ENCODE assay signal across 1 cellular context in the genomic region with DNA sequence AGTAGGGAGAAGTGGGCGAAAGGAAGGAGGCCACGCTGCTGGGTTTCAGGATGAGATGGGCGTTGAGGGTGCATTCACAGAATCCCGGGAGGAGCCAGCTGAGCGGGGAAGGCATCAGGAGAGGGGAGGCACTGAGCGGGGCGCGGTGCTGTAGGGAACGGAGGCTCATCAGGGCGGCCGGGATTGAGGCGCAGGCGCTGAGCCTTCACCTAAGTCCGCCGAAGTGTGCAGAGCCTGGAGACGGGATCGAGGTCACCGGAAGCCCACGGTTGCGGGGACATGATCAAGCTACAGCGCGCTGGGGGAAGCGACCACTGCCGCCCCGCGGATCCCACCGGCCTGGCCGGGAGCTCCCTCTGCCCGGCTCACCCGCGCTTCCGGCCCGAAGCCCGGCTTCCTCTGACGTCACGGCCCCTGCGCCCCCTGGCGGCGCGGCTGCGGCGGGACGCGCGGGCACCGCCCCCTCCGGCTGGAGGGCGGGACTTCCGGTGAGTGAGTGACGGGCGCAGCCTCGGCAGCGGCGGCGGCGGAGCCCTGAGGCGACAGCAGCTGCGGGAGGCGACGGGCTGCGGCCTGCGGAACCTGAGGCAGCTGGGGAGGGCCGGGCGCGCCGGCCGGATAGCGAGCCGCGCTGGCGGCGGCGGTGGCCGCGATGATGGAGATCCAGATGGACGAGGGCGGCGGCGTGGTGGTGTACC.
TF ChIP-seq lines count a peak whose summit lies in the region.

A gene with protein sequence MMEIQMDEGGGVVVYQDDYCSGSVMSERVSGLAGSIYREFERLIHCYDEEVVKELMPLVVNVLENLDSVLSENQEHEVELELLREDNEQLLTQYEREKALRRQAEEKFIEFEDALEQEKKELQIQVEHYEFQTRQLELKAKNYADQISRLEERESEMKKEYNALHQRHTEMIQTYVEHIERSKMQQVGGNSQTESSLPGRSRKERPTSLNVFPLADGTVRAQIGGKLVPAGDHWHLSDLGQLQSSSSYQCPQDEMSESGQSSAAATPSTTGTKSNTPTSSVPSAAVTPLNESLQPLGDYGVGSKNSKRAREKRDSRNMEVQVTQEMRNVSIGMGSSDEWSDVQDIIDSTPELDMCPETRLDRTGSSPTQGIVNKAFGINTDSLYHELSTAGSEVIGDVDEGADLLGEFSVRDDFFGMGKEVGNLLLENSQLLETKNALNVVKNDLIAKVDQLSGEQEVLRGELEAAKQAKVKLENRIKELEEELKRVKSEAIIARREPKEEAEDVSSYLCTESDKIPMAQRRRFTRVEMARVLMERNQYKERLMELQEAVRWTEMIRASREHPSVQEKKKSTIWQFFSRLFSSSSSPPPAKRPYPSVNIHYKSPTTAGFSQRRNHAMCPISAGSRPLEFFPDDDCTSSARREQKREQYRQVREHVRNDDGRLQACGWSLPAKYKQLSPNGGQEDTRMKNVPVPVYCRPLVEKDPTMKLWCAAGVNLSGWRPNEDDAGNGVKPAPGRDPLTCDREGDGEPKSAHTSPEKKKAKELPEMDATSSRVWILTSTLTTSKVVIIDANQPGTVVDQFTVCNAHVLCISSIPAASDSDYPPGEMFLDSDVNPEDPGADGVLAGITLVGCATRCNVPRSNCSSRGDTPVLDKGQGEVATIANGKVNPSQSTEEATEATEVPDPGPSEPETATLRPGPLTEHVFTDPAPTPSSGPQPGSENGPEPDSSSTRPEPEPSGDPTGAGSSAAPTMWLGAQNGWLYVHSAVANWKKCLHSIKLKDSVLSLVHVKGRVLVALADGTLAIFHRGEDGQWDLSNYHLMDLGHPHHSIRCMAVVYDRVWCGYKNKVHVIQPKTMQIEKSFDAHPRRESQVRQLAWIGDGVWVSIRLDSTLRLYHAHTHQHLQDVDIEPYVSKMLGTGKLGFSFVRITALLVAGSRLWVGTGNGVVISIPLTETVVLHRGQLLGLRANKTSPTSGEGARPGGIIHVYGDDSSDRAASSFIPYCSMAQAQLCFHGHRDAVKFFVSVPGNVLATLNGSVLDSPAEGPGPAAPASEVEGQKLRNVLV (N-terminal part only) (plus strand): TSS at position 508 of the 698 bp plus-strand sequence. CDS start 145 bp downstream, at position 653.

TF ChIP-seq in HepG2, 621 proteins besides CTCF, POLR2A, EP300 and RAD21 (continued from another document and continues in another):
- TF ChIP-seq, protein P1, sequence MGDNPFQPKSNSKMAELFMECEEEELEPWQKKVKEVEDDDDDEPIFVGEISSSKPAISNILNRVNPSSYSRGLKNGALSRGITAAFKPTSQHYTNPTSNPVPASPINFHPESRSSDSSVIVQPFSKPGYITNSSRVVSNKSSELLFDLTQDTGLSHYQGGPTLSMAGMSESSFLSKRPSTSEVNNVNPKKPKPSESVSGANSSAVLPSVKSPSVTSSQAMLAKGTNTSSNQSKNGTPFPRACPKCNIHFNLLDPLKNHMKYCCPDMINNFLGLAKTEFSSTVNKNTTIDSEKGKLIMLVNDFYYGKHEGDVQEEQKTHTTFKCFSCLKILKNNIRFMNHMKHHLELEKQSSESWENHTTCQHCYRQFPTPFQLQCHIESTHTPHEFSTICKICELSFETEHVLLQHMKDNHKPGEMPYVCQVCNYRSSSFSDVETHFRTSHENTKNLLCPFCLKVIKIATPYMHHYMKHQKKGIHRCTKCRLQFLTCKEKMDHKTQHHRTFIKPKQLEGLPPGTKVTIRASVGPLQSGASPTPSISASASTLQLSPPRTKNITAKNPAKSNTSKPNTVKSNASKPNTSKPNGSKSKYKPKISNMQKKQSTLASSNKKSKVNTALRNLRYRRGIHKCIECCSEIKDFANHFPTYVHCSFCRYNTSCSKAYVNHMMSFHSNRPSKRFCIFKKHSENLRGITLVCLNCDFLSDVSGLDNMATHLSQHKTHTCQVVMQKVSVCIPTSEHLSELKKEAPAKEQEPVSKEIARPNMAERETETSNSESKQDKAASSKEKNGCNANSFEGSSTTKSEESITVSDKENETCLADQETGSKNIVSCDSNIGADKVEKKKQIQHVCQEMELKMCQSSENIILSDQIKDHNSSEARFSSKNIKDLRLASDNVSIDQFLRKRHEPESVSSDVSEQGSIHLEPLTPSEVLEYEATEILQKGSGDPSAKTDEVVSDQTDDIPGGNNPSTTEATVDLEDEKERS (CRISPR knock-in tag; IDR thresholded peaks at IDR 0.05) = no peak
- TF ChIP-seq ZNF207 (IDR thresholded peaks at IDR 0.05; ENCODE audit: borderline replicate concordance) = no peak
- TF ChIP-seq TAF1 (CRISPR knock-in tag; IDR thresholded peaks at IDR 0.05) = peak; percentile 67
- TF ChIP-seq TEAD2 (CRISPR knock-in tag; IDR thresholded peaks at IDR 0.05) = no peak
- peak; percentile 77; the same call in 2 of the 3 replicates for TF ChIP-seq MXI1 (IDR thresholded peaks at IDR 0.05; ENCODE audit: borderline replicate concordance, low read depth, low read length)
- TF ChIP-seq HOXA3 (CRISPR knock-in tag; IDR thresholded peaks at IDR 0.05) = peak; percentile 99
- TF ChIP-seq ZNF569 (CRISPR knock-in tag; IDR thresholded peaks at IDR 0.05; ENCODE audit: borderline replicate concordance) = no peak
- TF ChIP-seq, protein P2, sequence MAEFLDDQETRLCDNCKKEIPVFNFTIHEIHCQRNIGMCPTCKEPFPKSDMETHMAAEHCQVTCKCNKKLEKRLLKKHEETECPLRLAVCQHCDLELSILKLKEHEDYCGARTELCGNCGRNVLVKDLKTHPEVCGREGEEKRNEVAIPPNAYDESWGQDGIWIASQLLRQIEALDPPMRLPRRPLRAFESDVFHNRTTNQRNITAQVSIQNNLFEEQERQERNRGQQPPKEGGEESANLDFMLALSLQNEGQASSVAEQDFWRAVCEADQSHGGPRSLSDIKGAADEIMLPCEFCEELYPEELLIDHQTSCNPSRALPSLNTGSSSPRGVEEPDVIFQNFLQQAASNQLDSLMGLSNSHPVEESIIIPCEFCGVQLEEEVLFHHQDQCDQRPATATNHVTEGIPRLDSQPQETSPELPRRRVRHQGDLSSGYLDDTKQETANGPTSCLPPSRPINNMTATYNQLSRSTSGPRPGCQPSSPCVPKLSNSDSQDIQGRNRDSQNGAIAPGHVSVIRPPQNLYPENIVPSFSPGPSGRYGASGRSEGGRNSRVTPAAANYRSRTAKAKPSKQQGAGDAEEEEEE (CRISPR knock-in tag; IDR thresholded peaks at IDR 0.05; ENCODE audit: borderline replicate concordance) = no peak
- no peak for TF ChIP-seq FOXK2 (IDR thresholded peaks at IDR 0.05)
- TF ChIP-seq, protein P3, sequence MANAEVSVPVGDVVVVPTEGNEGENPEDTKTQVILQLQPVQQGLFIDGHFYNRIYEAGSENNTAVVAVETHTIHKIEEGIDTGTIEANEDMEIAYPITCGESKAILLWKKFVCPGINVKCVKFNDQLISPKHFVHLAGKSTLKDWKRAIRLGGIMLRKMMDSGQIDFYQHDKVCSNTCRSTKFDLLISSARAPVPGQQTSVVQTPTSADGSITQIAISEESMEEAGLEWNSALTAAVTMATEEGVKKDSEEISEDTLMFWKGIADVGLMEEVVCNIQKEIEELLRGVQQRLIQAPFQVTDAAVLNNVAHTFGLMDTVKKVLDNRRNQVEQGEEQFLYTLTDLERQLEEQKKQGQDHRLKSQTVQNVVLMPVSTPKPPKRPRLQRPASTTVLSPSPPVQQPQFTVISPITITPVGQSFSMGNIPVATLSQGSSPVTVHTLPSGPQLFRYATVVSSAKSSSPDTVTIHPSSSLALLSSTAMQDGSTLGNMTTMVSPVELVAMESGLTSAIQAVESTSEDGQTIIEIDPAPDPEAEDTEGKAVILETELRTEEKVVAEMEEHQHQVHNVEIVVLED (CRISPR knock-in tag; IDR thresholded peaks at IDR 0.05; ENCODE audit: borderline replicate concordance) = peak; percentile 68; the same call in 1 of the 2 replicates
- TF ChIP-seq, protein P4, sequence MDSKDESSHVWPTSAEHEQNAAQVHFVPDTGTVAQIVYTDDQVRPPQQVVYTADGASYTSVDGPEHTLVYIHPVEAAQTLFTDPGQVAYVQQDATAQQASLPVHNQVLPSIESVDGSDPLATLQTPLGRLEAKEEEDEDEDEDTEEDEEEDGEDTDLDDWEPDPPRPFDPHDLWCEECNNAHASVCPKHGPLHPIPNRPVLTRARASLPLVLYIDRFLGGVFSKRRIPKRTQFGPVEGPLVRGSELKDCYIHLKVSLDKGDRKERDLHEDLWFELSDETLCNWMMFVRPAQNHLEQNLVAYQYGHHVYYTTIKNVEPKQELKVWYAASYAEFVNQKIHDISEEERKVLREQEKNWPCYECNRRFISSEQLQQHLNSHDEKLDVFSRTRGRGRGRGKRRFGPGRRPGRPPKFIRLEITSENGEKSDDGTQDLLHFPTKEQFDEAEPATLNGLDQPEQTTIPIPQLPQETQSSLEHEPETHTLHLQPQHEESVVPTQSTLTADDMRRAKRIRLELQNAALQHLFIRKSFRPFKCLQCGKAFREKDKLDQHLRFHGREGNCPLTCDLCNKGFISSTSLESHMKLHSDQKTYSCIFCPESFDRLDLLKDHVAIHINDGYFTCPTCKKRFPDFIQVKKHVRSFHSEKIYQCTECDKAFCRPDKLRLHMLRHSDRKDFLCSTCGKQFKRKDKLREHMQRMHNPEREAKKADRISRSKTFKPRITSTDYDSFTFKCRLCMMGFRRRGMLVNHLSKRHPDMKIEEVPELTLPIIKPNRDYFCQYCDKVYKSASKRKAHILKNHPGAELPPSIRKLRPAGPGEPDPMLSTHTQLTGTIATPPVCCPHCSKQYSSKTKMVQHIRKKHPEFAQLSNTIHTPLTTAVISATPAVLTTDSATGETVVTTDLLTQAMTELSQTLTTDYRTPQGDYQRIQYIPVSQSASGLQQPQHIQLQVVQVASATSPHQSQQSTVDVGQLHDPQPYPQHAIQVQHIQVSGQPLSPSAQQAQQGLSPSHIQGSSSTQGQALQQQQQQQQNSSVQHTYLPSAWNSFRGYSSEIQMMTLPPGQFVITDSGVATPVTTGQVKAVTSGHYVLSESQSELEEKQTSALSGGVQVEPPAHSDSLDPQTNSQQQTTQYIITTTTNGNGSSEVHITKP (CRISPR knock-in tag; IDR thresholded peaks at IDR 0.05; ENCODE audit: low read depth) = no peak
- TF ChIP-seq CCDC6 (CRISPR knock-in tag; IDR thresholded peaks at IDR 0.05) = peak; percentile 98
- no peak for TF ChIP-seq ELF4 (CRISPR knock-in tag; IDR thresholded peaks at IDR 0.05; ENCODE audit: borderline replicate concordance)
- TF ChIP-seq, protein P5, sequence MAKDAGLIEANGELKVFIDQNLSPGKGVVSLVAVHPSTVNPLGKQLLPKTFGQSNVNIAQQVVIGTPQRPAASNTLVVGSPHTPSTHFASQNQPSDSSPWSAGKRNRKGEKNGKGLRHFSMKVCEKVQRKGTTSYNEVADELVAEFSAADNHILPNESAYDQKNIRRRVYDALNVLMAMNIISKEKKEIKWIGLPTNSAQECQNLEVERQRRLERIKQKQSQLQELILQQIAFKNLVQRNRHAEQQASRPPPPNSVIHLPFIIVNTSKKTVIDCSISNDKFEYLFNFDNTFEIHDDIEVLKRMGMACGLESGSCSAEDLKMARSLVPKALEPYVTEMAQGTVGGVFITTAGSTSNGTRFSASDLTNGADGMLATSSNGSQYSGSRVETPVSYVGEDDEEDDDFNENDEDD (CRISPR knock-in tag; IDR thresholded peaks at IDR 0.05; ENCODE audit: borderline replicate concordance) = peak; percentile 77
- TF ChIP-seq ZNF766 (CRISPR knock-in tag; IDR thresholded peaks at IDR 0.05; ENCODE audit: borderline replicate concordance) = 0 out of 2 replicates have a peak, but pooled peaks have one; percentile 76
- no peak for TF ChIP-seq JUNB (CRISPR knock-in tag; IDR thresholded peaks at IDR 0.05; ENCODE audit: borderline replicate concordance)
- no peak for TF ChIP-seq TMF1 (CRISPR knock-in tag; IDR thresholded peaks at IDR 0.05; ENCODE audit: low read depth)
- peak; percentile 82 for TF ChIP-seq ZBTB38 (CRISPR knock-in tag; IDR thresholded peaks at IDR 0.05)
- no peak; the same call in 1 of the 2 replicates for TF ChIP-seq ZNF589 (CRISPR knock-in tag; conservative IDR thresholded peaks at IDR 0.05)
- TF ChIP-seq, protein P6, sequence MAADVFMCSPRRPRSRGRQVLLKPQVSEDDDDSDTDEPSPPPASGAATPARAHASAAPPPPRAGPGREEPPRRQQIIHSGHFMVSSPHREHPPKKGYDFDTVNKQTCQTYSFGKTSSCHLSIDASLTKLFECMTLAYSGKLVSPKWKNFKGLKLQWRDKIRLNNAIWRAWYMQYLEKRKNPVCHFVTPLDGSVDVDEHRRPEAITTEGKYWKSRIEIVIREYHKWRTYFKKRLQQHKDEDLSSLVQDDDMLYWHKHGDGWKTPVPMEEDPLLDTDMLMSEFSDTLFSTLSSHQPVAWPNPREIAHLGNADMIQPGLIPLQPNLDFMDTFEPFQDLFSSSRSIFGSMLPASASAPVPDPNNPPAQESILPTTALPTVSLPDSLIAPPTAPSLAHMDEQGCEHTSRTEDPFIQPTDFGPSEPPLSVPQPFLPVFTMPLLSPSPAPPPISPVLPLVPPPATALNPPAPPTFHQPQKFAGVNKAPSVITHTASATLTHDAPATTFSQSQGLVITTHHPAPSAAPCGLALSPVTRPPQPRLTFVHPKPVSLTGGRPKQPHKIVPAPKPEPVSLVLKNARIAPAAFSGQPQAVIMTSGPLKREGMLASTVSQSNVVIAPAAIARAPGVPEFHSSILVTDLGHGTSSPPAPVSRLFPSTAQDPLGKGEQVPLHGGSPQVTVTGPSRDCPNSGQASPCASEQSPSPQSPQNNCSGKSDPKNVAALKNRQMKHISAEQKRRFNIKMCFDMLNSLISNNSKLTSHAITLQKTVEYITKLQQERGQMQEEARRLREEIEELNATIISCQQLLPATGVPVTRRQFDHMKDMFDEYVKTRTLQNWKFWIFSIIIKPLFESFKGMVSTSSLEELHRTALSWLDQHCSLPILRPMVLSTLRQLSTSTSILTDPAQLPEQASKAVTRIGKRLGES (CRISPR knock-in tag; IDR thresholded peaks at IDR 0.05; ENCODE audit: borderline replicate concordance) = peak; percentile 69; the same call in 1 of the 2 replicates
- no peak for TF ChIP-seq PITX1 (CRISPR knock-in tag; IDR thresholded peaks at IDR 0.05)
- TF ChIP-seq HNRNPL (IDR thresholded peaks at IDR 0.05; ENCODE audit: low read depth, low read length) = 0 out of 2 replicates have a peak, but pooled peaks have one; percentile 18
- no peak for TF ChIP-seq GTF2F1 (IDR thresholded peaks at IDR 0.05; ENCODE audit: low read length)
- TF ChIP-seq ZNF354B (CRISPR knock-in tag; IDR thresholded peaks at IDR 0.05) = no peak
- TF ChIP-seq, protein P7, sequence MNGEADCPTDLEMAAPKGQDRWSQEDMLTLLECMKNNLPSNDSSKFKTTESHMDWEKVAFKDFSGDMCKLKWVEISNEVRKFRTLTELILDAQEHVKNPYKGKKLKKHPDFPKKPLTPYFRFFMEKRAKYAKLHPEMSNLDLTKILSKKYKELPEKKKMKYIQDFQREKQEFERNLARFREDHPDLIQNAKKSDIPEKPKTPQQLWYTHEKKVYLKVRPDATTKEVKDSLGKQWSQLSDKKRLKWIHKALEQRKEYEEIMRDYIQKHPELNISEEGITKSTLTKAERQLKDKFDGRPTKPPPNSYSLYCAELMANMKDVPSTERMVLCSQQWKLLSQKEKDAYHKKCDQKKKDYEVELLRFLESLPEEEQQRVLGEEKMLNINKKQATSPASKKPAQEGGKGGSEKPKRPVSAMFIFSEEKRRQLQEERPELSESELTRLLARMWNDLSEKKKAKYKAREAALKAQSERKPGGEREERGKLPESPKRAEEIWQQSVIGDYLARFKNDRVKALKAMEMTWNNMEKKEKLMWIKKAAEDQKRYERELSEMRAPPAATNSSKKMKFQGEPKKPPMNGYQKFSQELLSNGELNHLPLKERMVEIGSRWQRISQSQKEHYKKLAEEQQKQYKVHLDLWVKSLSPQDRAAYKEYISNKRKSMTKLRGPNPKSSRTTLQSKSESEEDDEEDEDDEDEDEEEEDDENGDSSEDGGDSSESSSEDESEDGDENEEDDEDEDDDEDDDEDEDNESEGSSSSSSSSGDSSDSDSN (CRISPR knock-in tag; IDR thresholded peaks at IDR 0.05) = peak; percentile 90
- peak; percentile 75 for TF ChIP-seq FOXM1 (CRISPR knock-in tag; IDR thresholded peaks at IDR 0.05)
- no peak for TF ChIP-seq U2AF2 (IDR thresholded peaks at IDR 0.05; ENCODE audit: low read depth, low read length)
- no peak for TF ChIP-seq HHEX (CRISPR knock-in tag; IDR thresholded peaks at IDR 0.05)
- TF ChIP-seq CHD2 (IDR thresholded peaks at IDR 0.05; ENCODE audit: low read depth, low read length) = no peak
- 0 out of 2 replicates have a peak, but pooled peaks have one; percentile 29 for TF ChIP-seq ZFP37 (CRISPR knock-in tag; IDR thresholded peaks at IDR 0.05; ENCODE audit: borderline replicate concordance)
- TF ChIP-seq SP5 (CRISPR knock-in tag; IDR thresholded peaks at IDR 0.05; ENCODE audit: borderline replicate concordance, low read depth) = 0 out of 2 replicates have a peak, but pooled peaks have one; percentile 36
